In the genomic region with DNA sequence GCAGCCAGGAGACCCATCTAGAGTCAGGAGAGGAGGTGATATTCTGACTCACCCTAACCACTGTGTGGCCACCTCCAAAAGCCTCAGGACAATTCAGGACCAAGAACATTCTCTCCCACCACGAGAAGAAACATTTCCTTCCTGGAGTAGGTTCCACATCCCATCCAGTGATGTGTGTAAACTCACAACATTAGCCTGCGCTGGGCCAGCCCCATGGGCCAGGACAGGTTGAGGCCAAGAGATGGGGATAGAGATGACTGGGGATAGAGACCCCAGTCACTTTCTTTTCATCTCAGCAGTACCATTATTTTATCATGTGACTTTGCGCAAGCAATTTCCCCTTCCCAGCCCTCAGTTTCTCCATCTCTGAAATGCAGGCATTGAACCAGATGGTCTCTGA, we compare ENCODE assay signal across 28 cellular contexts.
"Had no signal": no experiment of that assay in that cellular context is flagged by ENCODE, and none has a peak within 500 bp of the region (broad histone marks: within the 10 kb centered on the region; RNA-seq: fewer than 3 reads in every experiment).

No MANE protein-coding gene starts in this region.

- H3K27ac ChIP-seq: colonic mucosa, coronary artery, dorsolateral prefrontal cortex, epithelial cell of prostate, esophagus muscularis mucosa, esophagus squamous epithelium, foreskin keratinocyte, gastrocnemius medialis, gastroesophageal sphincter, heart left ventricle, heart right ventricle had no signal

- DNase-seq: colonic mucosa; cortex of kidney; dermis blood vessel endothelial cell; dorsolateral prefrontal cortex; effector CD4-positive, alpha-beta T cell; effector CD8-positive, alpha-beta T cell; effector memory CD4-positive, alpha-beta T cell; effector memory CD8-positive, alpha-beta T cell; endodermal cell; erythroblast; esophagus squamous epithelium; foreskin fibroblast; foreskin keratinocyte; foreskin melanocyte; gastrocnemius medialis; glutamatergic neuron; head of caudate nucleus; heart left ventricle; heart right ventricle had no signal

- FAIRE-seq: colon, endometrium, endothelial cell of umbilical vein, frontal cortex had no signal

- H3K36me3 ChIP-seq: colonic mucosa, esophagus muscularis mucosa, esophagus squamous epithelium, gastrocnemius medialis, gastroesophageal sphincter, heart left ventricle, heart right ventricle had no signal

- H3K4me3 ChIP-seq: colonic mucosa, coronary artery, dorsolateral prefrontal cortex, esophagus muscularis mucosa, esophagus squamous epithelium, gastrocnemius medialis, gastroesophageal sphincter, heart left ventricle, heart right ventricle had no signal

- H3K27me3 ChIP-seq: colonic mucosa, esophagus muscularis mucosa, foreskin keratinocyte, gastrocnemius medialis had no signal

- H3K4me1 ChIP-seq: colonic mucosa, esophagus muscularis mucosa, esophagus squamous epithelium, foreskin keratinocyte, gastrocnemius medialis, gastroesophageal sphincter, heart left ventricle, heart right ventricle had no signal

- H3K9me3 ChIP-seq: colonic mucosa, esophagus muscularis mucosa, esophagus squamous epithelium, gastrocnemius medialis, gastroesophageal sphincter, heart left ventricle, heart right ventricle had no signal

- ATAC-seq: effector memory CD8-positive, alpha-beta T cell; esophagus mucosa; foreskin keratinocyte; gastrocnemius medialis; gastroesophageal sphincter; heart left ventricle; heart right ventricle had no signal
